In the genomic region with DNA sequence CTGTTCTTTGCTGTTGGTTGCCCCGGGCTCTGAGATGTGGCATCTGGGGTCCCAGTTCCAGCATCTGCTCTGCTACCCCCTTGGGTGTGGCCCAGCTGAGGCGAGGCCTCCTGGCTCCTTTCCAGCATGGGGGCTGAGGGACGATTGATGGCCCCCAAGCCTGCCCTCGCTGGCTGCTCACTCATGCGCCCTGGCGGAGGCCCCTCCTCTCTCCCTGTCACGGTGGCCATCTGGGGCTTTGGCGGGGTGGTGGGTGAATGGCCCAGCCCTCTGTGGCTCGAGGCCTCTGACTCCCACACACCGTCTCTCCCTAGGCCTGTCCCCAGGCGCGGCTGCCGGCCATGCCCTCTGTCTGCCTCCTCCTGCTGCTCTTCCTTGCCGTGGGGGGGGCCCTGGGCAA, we compare ENCODE assay signal across 9 cellular contexts. TPM values are rescaled to one million over a fixed set of nuclear protein-coding genes. Genes with fewer than 3 reads are reported as not detected.
DNase-seq lines count a peak whose midpoint lies in the region; ATAC-seq and TF ChIP-seq lines count a peak whose summit lies in the region.
"Had no signal": no experiment of that assay in that cellular context is flagged by ENCODE, and none has a peak within 500 bp of the region (broad histone marks: within the 10 kb centered on the region; RNA-seq: fewer than 3 reads in every experiment).

No MANE protein-coding gene starts in this region.

- POLR2A ChIA-PET in HEK293T (lab: Yijun Ruan, JAX), result interaction anchor here (1.0 to 1.5 kb wide), 2 partner anchors 13 to 48 kb away, joined by 4 to 6 read pairs; no protein-coding TSS in a partner anchor

- no peak for DNase-seq in activated T-cell treated with anti-CD3 and anti-CD28 coated beads, Interleukin-2, amount 50 U/mL, for 4 hours
- DNase-seq in activated T-cell treated with anti-CD3 and anti-CD28 coated beads, Interleukin-2, amount 50 U/mL, for 48 hours, result no peak
- DNase-seq in testis (peak; percentile 21), HEK293T (ENCODE audit: extremely low spot score) (no peak), UCSD-AML1 (lab: John Stamatoyannopoulos, UW; ENCODE audit: unreplicated experiment) (no peak)
- DNase-seq: NCI-H510A had no signal

- H3K36me3 ChIP-seq in testis (ENCODE audit: low read depth, missing control alignments), result no peaks in the 10 kb centered on the region

- intact Hi-C loops in testis (cut with DNase I; ENCODE audit: low total_unique reads), result no loop called here

- no peaks in the 10 kb centered on the region for H3K9me3 Mint-ChIP-seq in activated T-cell treated with anti-CD3 and anti-CD28 coated beads, Interleukin-2, amount 50 U/mL, for 4 hours
- H3K9me3 Mint-ChIP-seq in activated T-helper 17 cell treated with anti-CD3 and anti-CD28 coated beads, Interleukin-2, amount 50 U/mL, for 72 hours, result no peaks in the 10 kb centered on the region

- TF ChIP-seq CTCF in testis (IDR thresholded peaks at IDR 0.05), result no peak

- H3K9me3 ChIP-seq in iPS-18c (ENCODE audit: control insufficient read depth, insufficient read depth, low read length) (peaks cover 21% of the 10 kb centered on the region), testis (no peaks in the 10 kb centered on the region)

- CTCF ChIA-PET in HEK293T (lab: Yijun Ruan, JAX), result no interaction called here

- 31% methylated on average over 12 of the region's 14 CpGs; no CpG with 5 or more reads in 1 of the 2 donors for WGBS in testis, 2 donors

- peak overlapping the region; percentile 31 for H3K4me3 Mint-ChIP-seq in activated T-cell treated with anti-CD3 and anti-CD28 coated beads, Interleukin-2, amount 50 U/mL, for 4 hours
- peak overlapping the region; percentile 74 for H3K4me3 Mint-ChIP-seq in activated T-helper 17 cell treated with anti-CD3 and anti-CD28 coated beads, Interleukin-2, amount 50 U/mL, for 72 hours

- peak overlapping the region; percentile 15; the same call in 1 of the 2 replicates for H3K4me3 ChIP-seq in iPS-18c (ENCODE audit: insufficient read depth, low read depth, low read length)
- no peak overlapping the region for H3K4me3 ChIP-seq in testis

- no peaks in the 10 kb centered on the region for H3K27me3 Mint-ChIP-seq in activated T-cell treated with anti-CD3 and anti-CD28 coated beads, Interleukin-2, amount 50 U/mL, for 4 hours (ENCODE audit: low read depth)
- H3K27me3 Mint-ChIP-seq in activated T-helper 17 cell treated with anti-CD3 and anti-CD28 coated beads, Interleukin-2, amount 50 U/mL, for 72 hours, result no peaks in the 10 kb centered on the region

- H3K36me3 Mint-ChIP-seq in activated T-cell treated with anti-CD3 and anti-CD28 coated beads, Interleukin-2, amount 50 U/mL, for 4 hours (ENCODE audit: insufficient read depth), result no peaks in the 10 kb centered on the region
- H3K36me3 Mint-ChIP-seq in activated T-helper 17 cell treated with anti-CD3 and anti-CD28 coated beads, Interleukin-2, amount 50 U/mL, for 72 hours (ENCODE audit: low read depth), result peaks cover 28% of the 10 kb centered on the region

- no peaks in the 10 kb centered on the region for H3K4me1 ChIP-seq in testis

- H3K4me1 Mint-ChIP-seq in activated T-cell treated with anti-CD3 and anti-CD28 coated beads, Interleukin-2, amount 50 U/mL, for 4 hours (ENCODE audit: low read depth), result peaks cover 10% of the 10 kb centered on the region
- H3K4me1 Mint-ChIP-seq in activated T-helper 17 cell treated with anti-CD3 and anti-CD28 coated beads, Interleukin-2, amount 50 U/mL, for 72 hours, result no peaks in the 10 kb centered on the region

- no peak overlapping the region for H3K27ac Mint-ChIP-seq in activated T-helper 17 cell treated with anti-CD3 and anti-CD28 coated beads, Interleukin-2, amount 50 U/mL, for 72 hours

- no peak for ATAC-seq in activated T-cell treated with anti-CD3 and anti-CD28 coated beads, Interleukin-2, amount 50 U/mL, for 4 hours
- no peak for ATAC-seq in activated T-helper 17 cell treated with anti-CD3 and anti-CD28 coated beads, Interleukin-2, amount 50 U/mL, for 72 hours (replicated peaks)
- no peak for ATAC-seq in HG03469 (IDR thresholded peaks at IDR 0.05; ENCODE audit: unreplicated experiment)

- H3K27ac ChIP-seq in testis, result no peak overlapping the region

- TF ChIP-seq POLR2A in testis (IDR thresholded peaks at IDR 0.05), result no peak

- no peaks in the 10 kb centered on the region for H3K27me3 ChIP-seq in testis

TF ChIP-seq in HEK293T, 16 proteins besides CTCF, POLR2A, EP300 and RAD21:
- no peak for TF ChIP-seq ZNF384 (IDR thresholded peaks at IDR 0.05)
- TF ChIP-seq SP1 (IDR thresholded peaks at IDR 0.05), result no peak
- no peak for TF ChIP-seq SUZ12 (IDR thresholded peaks at IDR 0.05)
- TF ChIP-seq, protein P1, sequence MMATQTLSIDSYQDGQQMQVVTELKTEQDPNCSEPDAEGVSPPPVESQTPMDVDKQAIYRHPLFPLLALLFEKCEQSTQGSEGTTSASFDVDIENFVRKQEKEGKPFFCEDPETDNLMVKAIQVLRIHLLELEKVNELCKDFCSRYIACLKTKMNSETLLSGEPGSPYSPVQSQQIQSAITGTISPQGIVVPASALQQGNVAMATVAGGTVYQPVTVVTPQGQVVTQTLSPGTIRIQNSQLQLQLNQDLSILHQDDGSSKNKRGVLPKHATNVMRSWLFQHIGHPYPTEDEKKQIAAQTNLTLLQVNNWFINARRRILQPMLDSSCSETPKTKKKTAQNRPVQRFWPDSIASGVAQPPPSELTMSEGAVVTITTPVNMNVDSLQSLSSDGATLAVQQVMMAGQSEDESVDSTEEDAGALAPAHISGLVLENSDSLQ (IDR thresholded peaks at IDR 0.05), result no peak
- no peak for TF ChIP-seq CTBP1 (IDR thresholded peaks at IDR 0.05; ENCODE audit: borderline replicate concordance)
- no peak for TF ChIP-seq ELF4 (IDR thresholded peaks at IDR 0.05)
- no peak for TF ChIP-seq FOXK2 (IDR thresholded peaks at IDR 0.05)
- TF ChIP-seq NFRKB (IDR thresholded peaks at IDR 0.05), result no peak
- no peak for TF ChIP-seq L3MBTL2 (conservative IDR thresholded peaks at IDR 0.05)
- no peak for TF ChIP-seq LEF1 (IDR thresholded peaks at IDR 0.05; ENCODE audit: borderline replicate concordance)
- TF ChIP-seq ARNT (IDR thresholded peaks at IDR 0.05), result no peak
- no peak for TF ChIP-seq FOXA1 (IDR thresholded peaks at IDR 0.05)

RNA-seq across cellular contexts. Expression of a gene that starts 1.8 kb away (rescaled TPM):
- total RNA-seq in activated T-cell treated with anti-CD3 and anti-CD28 coated beads, Interleukin-2, amount 50 U/mL, for 4 hours, result 10 to 100 TPM; 26.6 to 33.8 (median 27.6) TPM
- 10 to 100 TPM; 63.2 to 67.8 TPM for total RNA-seq in activated T-helper 17 cell treated with anti-CD3 and anti-CD28 coated beads, Interleukin-2, amount 50 U/mL, for 72 hours
- 10 to 100 TPM; 37.3 to 63.5 TPM for total RNA-seq in testis
- polyA plus RNA-seq in testis (ENCODE audit: insufficient read depth, low read depth, low replicate concordance), result 24.7 TPM

RNA-seq across cellular contexts. Expression of a gene that starts 15.9 kb away (rescaled TPM):
- 10 to 100 TPM; 60.2 to 61.9 (median 61.6) TPM for total RNA-seq in activated T-cell treated with anti-CD3 and anti-CD28 coated beads, Interleukin-2, amount 50 U/mL, for 4 hours
- 10 to 100 TPM; 49.3 to 71.4 TPM for total RNA-seq in activated T-helper 17 cell treated with anti-CD3 and anti-CD28 coated beads, Interleukin-2, amount 50 U/mL, for 72 hours
- 10 to 100 TPM; 38.4 to 38.5 TPM for total RNA-seq in testis
- 29.6 TPM for polyA plus RNA-seq in testis (ENCODE audit: insufficient read depth, low read depth, low replicate concordance)

RNA-seq across cellular contexts. Expression of a gene that starts 19.2 kb away (rescaled TPM):
- 10 to 100 TPM; 76.1 to 89.9 (median 88.1) TPM for total RNA-seq in activated T-cell treated with anti-CD3 and anti-CD28 coated beads, Interleukin-2, amount 50 U/mL, for 4 hours
- 10 to 100 TPM; 37.4 to 47.9 TPM for total RNA-seq in activated T-helper 17 cell treated with anti-CD3 and anti-CD28 coated beads, Interleukin-2, amount 50 U/mL, for 72 hours
- 10 to 100 TPM; 29.1 to 30.9 TPM for total RNA-seq in testis
- polyA plus RNA-seq in testis (ENCODE audit: insufficient read depth, low read depth, low replicate concordance), result 12.4 TPM

RNA-seq across cellular contexts. Expression of a gene that starts 22.9 kb away (rescaled TPM):
- total RNA-seq in activated T-cell treated with anti-CD3 and anti-CD28 coated beads, Interleukin-2, amount 50 U/mL, for 4 hours, result 100 to 1,000 TPM; 107 to 126 (median 116) TPM
- total RNA-seq in activated T-helper 17 cell treated with anti-CD3 and anti-CD28 coated beads, Interleukin-2, amount 50 U/mL, for 72 hours, result 100 to 1,000 TPM; 120 to 165 TPM
- total RNA-seq in testis, result 100 to 1,000 TPM; 158 to 162 TPM
- polyA plus RNA-seq in testis (ENCODE audit: insufficient read depth, low read depth, low replicate concordance), result 118 TPM

RNA-seq across cellular contexts. Expression of a gene that starts 26.6 kb away (rescaled TPM):
- total RNA-seq in activated T-cell treated with anti-CD3 and anti-CD28 coated beads, Interleukin-2, amount 50 U/mL, for 4 hours, result 10 to 100 TPM; 51.5 to 63.2 (median 59.1) TPM
- total RNA-seq in activated T-helper 17 cell treated with anti-CD3 and anti-CD28 coated beads, Interleukin-2, amount 50 U/mL, for 72 hours, result 10 to 100 TPM; 37.2 to 53.4 TPM
- 10 to 100 TPM; 16.8 to 18.9 TPM for total RNA-seq in testis
- polyA plus RNA-seq in testis (ENCODE audit: insufficient read depth, low read depth, low replicate concordance), result 13.3 TPM
